1 cellular context compared by ENCODE assay signal in the genomic region with DNA sequence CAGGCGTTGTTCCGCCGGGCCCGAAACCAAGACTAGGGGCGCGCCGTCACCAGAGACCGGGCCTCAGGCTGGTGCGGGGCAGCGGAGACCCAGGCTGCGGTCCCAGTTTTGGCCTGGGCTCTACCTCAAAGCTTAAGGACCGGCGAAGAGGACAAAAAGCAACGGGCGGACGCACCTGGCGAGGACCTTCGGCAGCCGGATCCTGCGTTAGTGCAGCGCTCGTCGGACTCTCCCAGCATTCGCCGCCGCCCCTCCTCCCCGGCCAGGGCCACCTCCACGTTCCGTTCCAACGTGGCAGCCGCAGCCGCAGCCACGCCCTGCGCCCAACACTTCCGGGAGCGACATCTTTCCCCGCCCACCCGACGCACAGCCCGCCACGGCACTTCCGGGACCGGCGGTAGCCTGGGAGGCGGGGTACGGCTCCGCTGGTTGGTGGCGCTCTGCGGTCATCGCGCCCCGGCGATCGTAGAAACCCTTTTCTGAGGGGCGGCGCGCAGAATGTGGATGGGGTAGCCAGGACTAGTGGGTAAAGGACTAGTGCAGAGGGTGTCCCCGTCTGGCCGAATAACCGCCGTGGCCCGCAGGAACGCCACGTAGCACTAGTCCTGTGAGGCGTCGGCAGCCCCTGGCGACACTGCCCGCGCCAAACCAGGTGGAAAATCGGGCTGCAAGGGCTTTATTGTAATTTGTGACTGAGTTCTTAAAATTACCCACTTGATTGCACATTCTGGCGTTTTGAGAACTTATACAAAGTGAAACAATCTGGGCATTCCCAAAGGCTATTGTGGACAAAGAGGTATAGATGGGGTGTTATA.
TF ChIP-seq lines count a peak whose summit lies in the region.

A gene with protein sequence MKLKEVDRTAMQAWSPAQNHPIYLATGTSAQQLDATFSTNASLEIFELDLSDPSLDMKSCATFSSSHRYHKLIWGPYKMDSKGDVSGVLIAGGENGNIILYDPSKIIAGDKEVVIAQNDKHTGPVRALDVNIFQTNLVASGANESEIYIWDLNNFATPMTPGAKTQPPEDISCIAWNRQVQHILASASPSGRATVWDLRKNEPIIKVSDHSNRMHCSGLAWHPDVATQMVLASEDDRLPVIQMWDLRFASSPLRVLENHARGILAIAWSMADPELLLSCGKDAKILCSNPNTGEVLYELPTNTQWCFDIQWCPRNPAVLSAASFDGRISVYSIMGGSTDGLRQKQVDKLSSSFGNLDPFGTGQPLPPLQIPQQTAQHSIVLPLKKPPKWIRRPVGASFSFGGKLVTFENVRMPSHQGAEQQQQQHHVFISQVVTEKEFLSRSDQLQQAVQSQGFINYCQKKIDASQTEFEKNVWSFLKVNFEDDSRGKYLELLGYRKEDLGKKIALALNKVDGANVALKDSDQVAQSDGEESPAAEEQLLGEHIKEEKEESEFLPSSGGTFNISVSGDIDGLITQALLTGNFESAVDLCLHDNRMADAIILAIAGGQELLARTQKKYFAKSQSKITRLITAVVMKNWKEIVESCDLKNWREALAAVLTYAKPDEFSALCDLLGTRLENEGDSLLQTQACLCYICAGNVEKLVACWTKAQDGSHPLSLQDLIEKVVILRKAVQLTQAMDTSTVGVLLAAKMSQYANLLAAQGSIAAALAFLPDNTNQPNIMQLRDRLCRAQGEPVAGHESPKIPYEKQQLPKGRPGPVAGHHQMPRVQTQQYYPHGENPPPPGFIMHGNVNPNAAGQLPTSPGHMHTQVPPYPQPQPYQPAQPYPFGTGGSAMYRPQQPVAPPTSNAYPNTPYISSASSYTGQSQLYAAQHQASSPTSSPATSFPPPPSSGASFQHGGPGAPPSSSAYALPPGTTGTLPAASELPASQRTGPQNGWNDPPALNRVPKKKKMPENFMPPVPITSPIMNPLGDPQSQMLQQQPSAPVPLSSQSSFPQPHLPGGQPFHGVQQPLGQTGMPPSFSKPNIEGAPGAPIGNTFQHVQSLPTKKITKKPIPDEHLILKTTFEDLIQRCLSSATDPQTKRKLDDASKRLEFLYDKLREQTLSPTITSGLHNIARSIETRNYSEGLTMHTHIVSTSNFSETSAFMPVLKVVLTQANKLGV (minus strand): TSS at position 241 of the 815 bp plus-strand sequence. CDS start 9,217 bp downstream, outside the sequence.

TF ChIP-seq in HepG2, 621 proteins besides CTCF, POLR2A, EP300 and RAD21 (continued from another document and continues in another):
- TF ChIP-seq, protein P1, sequence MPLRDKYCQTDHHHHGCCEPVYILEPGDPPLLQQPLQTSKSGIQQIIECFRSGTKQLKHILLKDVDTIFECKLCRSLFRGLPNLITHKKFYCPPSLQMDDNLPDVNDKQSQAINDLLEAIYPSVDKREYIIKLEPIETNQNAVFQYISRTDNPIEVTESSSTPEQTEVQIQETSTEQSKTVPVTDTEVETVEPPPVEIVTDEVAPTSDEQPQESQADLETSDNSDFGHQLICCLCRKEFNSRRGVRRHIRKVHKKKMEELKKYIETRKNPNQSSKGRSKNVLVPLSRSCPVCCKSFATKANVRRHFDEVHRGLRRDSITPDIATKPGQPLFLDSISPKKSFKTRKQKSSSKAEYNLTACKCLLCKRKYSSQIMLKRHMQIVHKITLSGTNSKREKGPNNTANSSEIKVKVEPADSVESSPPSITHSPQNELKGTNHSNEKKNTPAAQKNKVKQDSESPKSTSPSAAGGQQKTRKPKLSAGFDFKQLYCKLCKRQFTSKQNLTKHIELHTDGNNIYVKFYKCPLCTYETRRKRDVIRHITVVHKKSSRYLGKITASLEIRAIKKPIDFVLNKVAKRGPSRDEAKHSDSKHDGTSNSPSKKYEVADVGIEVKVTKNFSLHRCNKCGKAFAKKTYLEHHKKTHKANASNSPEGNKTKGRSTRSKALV (CRISPR knock-in tag; IDR thresholded peaks at IDR 0.05) = no peak
- TF ChIP-seq, protein P2, sequence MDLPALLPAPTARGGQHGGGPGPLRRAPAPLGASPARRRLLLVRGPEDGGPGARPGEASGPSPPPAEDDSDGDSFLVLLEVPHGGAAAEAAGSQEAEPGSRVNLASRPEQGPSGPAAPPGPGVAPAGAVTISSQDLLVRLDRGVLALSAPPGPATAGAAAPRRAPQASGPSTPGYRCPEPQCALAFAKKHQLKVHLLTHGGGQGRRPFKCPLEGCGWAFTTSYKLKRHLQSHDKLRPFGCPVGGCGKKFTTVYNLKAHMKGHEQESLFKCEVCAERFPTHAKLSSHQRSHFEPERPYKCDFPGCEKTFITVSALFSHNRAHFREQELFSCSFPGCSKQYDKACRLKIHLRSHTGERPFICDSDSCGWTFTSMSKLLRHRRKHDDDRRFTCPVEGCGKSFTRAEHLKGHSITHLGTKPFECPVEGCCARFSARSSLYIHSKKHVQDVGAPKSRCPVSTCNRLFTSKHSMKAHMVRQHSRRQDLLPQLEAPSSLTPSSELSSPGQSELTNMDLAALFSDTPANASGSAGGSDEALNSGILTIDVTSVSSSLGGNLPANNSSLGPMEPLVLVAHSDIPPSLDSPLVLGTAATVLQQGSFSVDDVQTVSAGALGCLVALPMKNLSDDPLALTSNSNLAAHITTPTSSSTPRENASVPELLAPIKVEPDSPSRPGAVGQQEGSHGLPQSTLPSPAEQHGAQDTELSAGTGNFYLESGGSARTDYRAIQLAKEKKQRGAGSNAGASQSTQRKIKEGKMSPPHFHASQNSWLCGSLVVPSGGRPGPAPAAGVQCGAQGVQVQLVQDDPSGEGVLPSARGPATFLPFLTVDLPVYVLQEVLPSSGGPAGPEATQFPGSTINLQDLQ (CRISPR knock-in tag; IDR thresholded peaks at IDR 0.05) = peak; percentile 70; the same call in 1 of the 2 replicates
- peak; percentile 86 for TF ChIP-seq SATB2 (CRISPR knock-in tag; IDR thresholded peaks at IDR 0.05)
- no peak for TF ChIP-seq TBL1XR1 (IDR thresholded peaks at IDR 0.05; ENCODE audit: borderline replicate concordance, low read length, partially characterized antibody)
- TF ChIP-seq, protein P3, sequence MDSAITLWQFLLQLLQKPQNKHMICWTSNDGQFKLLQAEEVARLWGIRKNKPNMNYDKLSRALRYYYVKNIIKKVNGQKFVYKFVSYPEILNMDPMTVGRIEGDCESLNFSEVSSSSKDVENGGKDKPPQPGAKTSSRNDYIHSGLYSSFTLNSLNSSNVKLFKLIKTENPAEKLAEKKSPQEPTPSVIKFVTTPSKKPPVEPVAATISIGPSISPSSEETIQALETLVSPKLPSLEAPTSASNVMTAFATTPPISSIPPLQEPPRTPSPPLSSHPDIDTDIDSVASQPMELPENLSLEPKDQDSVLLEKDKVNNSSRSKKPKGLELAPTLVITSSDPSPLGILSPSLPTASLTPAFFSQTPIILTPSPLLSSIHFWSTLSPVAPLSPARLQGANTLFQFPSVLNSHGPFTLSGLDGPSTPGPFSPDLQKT (CRISPR knock-in tag; IDR thresholded peaks at IDR 0.05; ENCODE audit: borderline replicate concordance) = no peak
- TF ChIP-seq NCOA1 (CRISPR knock-in tag; IDR thresholded peaks at IDR 0.05) = 0 out of 2 replicates have a peak, but pooled peaks have one; percentile 64
- no peak for TF ChIP-seq NR2F2 (IDR thresholded peaks at IDR 0.05; ENCODE audit: borderline replicate concordance, low read depth)
- peak; percentile 94 for TF ChIP-seq MXD4 (CRISPR knock-in tag; IDR thresholded peaks at IDR 0.05)
- TF ChIP-seq, protein P4, sequence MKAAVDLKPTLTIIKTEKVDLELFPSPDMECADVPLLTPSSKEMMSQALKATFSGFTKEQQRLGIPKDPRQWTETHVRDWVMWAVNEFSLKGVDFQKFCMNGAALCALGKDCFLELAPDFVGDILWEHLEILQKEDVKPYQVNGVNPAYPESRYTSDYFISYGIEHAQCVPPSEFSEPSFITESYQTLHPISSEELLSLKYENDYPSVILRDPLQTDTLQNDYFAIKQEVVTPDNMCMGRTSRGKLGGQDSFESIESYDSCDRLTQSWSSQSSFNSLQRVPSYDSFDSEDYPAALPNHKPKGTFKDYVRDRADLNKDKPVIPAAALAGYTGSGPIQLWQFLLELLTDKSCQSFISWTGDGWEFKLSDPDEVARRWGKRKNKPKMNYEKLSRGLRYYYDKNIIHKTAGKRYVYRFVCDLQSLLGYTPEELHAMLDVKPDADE (CRISPR knock-in tag; IDR thresholded peaks at IDR 0.05) = 0 out of 2 replicates have a peak, but pooled peaks have one; percentile 66
- TF ChIP-seq, protein P5, sequence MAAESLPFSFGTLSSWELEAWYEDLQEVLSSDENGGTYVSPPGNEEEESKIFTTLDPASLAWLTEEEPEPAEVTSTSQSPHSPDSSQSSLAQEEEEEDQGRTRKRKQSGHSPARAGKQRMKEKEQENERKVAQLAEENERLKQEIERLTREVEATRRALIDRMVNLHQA (CRISPR knock-in tag; IDR thresholded peaks at IDR 0.05) = no peak
- no peak; the same call in 1 of the 2 replicates for TF ChIP-seq ISX (CRISPR knock-in tag; conservative IDR thresholded peaks at IDR 0.05)
- TF ChIP-seq, protein P6, sequence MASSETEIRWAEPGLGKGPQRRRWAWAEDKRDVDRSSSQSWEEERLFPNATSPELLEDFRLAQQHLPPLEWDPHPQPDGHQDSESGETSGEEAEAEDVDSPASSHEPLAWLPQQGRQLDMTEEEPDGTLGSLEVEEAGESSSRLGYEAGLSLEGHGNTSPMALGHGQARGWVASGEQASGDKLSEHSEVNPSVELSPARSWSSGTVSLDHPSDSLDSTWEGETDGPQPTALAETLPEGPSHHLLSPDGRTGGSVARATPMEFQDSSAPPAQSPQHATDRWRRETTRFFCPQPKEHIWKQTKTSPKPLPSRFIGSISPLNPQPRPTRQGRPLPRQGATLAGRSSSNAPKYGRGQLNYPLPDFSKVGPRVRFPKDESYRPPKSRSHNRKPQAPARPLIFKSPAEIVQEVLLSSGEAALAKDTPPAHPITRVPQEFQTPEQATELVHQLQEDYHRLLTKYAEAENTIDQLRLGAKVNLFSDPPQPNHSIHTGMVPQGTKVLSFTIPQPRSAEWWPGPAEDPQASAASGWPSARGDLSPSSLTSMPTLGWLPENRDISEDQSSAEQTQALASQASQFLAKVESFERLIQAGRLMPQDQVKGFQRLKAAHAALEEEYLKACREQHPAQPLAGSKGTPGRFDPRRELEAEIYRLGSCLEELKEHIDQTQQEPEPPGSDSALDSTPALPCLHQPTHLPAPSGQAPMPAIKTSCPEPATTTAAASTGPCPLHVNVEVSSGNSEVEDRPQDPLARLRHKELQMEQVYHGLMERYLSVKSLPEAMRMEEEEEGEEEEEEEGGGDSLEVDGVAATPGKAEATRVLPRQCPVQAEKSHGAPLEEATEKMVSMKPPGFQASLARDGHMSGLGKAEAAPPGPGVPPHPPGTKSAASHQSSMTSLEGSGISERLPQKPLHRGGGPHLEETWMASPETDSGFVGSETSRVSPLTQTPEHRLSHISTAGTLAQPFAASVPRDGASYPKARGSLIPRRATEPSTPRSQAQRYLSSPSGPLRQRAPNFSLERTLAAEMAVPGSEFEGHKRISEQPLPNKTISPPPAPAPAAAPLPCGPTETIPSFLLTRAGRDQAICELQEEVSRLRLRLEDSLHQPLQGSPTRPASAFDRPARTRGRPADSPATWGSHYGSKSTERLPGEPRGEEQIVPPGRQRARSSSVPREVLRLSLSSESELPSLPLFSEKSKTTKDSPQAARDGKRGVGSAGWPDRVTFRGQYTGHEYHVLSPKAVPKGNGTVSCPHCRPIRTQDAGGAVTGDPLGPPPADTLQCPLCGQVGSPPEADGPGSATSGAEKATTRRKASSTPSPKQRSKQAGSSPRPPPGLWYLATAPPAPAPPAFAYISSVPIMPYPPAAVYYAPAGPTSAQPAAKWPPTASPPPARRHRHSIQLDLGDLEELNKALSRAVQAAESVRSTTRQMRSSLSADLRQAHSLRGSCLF (CRISPR knock-in tag; IDR thresholded peaks at IDR 0.05; ENCODE audit: borderline replicate concordance) = no peak; the same call in 1 of the 2 replicates
- TF ChIP-seq, protein P7, sequence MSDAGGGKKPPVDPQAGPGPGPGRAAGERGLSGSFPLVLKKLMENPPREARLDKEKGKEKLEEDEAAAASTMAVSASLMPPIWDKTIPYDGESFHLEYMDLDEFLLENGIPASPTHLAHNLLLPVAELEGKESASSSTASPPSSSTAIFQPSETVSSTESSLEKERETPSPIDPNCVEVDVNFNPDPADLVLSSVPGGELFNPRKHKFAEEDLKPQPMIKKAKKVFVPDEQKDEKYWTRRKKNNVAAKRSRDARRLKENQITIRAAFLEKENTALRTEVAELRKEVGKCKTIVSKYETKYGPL (CRISPR knock-in tag; IDR thresholded peaks at IDR 0.05) = 0 out of 2 replicates have a peak, but pooled peaks have one; percentile 51
- peak; percentile 59 for TF ChIP-seq BHLHE40 (IDR thresholded peaks at IDR 0.05; ENCODE audit: low read length)
- no peak for TF ChIP-seq KDM1A (CRISPR knock-in tag; IDR thresholded peaks at IDR 0.05)
- TF ChIP-seq ZNF337 (CRISPR knock-in tag; IDR thresholded peaks at IDR 0.05; ENCODE audit: borderline replicate concordance, low read depth) = peak; percentile 96; the same call in 1 of the 2 replicates
- peak; percentile 37; the same call in 1 of the 2 replicates for TF ChIP-seq RARA (CRISPR knock-in tag; IDR thresholded peaks at IDR 0.05)
- TF ChIP-seq IKZF4 (CRISPR knock-in tag; IDR thresholded peaks at IDR 0.05; ENCODE audit: borderline replicate concordance, low read depth, not compliant biosample characterization) = peak; percentile 88
- no peak for TF ChIP-seq GPN1 (CRISPR knock-in tag; IDR thresholded peaks at IDR 0.05; ENCODE audit: borderline replicate concordance)
- TF ChIP-seq, protein P8, sequence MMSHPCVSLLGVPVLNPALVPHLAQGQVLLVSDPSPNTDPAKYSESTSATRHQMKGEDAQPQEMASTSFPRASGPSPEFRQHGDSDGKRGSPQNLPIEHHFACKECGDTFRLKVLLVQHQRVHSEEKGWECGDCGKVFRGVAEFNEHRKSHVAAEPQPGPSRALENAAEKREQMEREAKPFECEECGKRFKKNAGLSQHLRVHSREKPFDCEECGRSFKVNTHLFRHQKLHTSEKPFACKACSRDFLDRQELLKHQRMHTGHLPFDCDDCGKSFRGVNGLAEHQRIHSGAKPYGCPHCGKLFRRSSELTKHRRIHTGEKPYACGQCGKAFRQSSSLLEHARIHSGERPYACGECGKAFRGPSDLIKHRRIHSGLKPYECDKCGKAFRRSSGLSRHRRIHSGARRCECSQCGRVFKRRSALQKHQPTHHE (CRISPR knock-in tag; IDR thresholded peaks at IDR 0.05; ENCODE audit: borderline replicate concordance) = peak; percentile 70; the same call in 1 of the 2 replicates
- TF ChIP-seq, protein P9, sequence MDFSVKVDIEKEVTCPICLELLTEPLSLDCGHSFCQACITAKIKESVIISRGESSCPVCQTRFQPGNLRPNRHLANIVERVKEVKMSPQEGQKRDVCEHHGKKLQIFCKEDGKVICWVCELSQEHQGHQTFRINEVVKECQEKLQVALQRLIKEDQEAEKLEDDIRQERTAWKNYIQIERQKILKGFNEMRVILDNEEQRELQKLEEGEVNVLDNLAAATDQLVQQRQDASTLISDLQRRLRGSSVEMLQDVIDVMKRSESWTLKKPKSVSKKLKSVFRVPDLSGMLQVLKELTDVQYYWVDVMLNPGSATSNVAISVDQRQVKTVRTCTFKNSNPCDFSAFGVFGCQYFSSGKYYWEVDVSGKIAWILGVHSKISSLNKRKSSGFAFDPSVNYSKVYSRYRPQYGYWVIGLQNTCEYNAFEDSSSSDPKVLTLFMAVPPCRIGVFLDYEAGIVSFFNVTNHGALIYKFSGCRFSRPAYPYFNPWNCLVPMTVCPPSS (IDR thresholded peaks at IDR 0.05) = no peak
- peak; percentile 91; the same call in 1 of the 2 replicates for TF ChIP-seq KLF11 (CRISPR knock-in tag; IDR thresholded peaks at IDR 0.05)
- no peak for TF ChIP-seq ZNF326 (CRISPR knock-in tag; IDR thresholded peaks at IDR 0.05; ENCODE audit: borderline replicate concordance)
- no peak for TF ChIP-seq NPAS2 (CRISPR knock-in tag; IDR thresholded peaks at IDR 0.05; ENCODE audit: borderline replicate concordance)
- no peak for TF ChIP-seq TCF12 (IDR thresholded peaks at IDR 0.05)
- TF ChIP-seq TCF12 (CRISPR knock-in tag; IDR thresholded peaks at IDR 0.05) = peak; percentile 90; the same call in 1 of the 2 replicates
